In the genomic region with DNA sequence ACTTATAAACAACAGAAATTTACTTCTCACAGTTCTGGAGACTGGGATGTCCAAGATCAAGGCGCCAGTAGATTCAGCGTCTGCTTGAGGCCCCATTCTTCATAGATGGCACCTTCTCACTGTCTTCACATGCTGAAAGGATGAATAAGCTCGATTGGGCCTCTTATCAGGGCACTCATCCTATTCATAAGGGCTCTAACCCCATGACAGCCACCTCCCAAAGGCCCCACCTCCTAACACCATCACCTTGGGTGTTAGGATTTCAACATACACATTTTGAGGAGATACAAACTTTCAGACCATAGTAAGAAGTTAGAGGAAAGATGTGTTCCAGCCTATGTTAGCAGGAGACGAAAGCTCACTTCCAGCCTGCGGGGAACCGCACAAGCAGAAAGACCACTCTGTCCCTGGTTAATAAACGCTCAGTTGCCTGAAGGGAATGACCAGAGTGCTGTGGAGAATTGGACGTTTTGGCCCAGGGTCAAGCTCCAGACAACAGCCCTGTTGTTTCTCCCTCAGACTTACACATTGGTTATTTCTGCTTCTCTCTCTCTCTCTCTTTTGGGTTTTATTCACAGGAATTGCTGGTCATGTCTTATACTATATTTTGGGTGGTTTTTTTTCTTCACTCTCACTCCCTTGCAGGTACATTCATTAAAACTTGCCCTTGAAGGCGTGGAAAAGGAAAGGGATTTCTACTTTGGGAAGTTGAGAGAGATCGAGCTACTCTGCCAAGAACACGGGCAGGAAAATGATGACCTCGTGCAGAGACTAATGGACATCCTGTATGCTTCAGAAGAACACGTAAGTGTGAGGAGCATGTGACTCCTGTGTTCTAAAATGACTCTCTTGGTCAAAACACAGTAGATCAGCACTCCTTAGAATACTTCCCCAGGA, we compare ENCODE assay signal across 1 cellular context.
TF ChIP-seq lines count a peak whose summit lies in the region.

No MANE protein-coding gene starts in this region.

TF ChIP-seq in K562, 482 proteins besides CTCF, POLR2A, EP300 and RAD21:
- TF ChIP-seq, protein P1, sequence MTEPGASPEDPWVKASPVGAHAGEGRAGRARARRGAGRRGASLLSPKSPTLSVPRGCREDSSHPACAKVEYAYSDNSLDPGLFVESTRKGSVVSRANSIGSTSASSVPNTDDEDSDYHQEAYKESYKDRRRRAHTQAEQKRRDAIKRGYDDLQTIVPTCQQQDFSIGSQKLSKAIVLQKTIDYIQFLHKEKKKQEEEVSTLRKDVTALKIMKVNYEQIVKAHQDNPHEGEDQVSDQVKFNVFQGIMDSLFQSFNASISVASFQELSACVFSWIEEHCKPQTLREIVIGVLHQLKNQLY (CRISPR knock-in tag; conservative IDR thresholded peaks at IDR 0.05): no peak
- TF ChIP-seq MTF1 (CRISPR knock-in tag; IDR thresholded peaks at IDR 0.05; ENCODE audit: borderline replicate concordance) (no peak), L3MBTL2 (IDR thresholded peaks at IDR 0.05) (peak; percentile 29; the same call in 1 of the 2 replicates), ZFP1 (CRISPR knock-in tag; IDR thresholded peaks at IDR 0.05) (no peak), MCM3 (IDR thresholded peaks at IDR 0.05) (no peak)
- TF ChIP-seq, protein P2, sequence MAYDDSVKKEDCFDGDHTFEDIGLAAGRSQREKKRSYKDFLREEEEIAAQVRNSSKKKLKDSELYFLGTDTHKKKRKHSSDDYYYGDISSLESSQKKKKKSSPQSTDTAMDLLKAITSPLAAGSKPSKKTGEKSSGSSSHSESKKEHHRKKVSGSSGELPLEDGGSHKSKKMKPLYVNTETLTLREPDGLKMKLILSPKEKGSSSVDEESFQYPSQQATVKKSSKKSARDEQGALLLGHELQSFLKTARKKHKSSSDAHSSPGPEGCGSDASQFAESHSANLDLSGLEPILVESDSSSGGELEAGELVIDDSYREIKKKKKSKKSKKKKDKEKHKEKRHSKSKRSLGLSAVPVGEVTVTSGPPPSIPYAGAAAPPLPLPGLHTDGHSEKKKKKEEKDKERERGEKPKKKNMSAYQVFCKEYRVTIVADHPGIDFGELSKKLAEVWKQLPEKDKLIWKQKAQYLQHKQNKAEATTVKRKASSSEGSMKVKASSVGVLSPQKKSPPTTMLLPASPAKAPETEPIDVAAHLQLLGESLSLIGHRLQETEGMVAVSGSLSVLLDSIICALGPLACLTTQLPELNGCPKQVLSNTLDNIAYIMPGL (CRISPR knock-in tag; IDR thresholded peaks at IDR 0.05): no peak
- TF ChIP-seq, protein P3, sequence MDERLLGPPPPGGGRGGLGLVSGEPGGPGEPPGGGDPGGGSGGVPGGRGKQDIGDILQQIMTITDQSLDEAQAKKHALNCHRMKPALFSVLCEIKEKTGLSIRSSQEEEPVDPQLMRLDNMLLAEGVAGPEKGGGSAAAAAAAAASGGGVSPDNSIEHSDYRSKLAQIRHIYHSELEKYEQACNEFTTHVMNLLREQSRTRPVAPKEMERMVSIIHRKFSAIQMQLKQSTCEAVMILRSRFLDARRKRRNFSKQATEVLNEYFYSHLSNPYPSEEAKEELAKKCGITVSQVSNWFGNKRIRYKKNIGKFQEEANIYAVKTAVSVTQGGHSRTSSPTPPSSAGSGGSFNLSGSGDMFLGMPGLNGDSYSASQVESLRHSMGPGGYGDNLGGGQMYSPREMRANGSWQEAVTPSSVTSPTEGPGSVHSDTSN (CRISPR knock-in tag; IDR thresholded peaks at IDR 0.05; ENCODE audit: low read depth): no peak
- TF ChIP-seq, protein P3 (tag; conservative IDR thresholded peaks at IDR 0.05; ENCODE audit: low read depth): 0 out of 2 replicates have a peak, but pooled peaks have one; percentile 14
